In genomic region chr20:34883809-34884208, GRCh38 we compare ENCODE assay signal across 32 cellular contexts.
"Had no signal": no experiment of that assay in that cellular context is flagged by ENCODE, and none has a peak within 500 bp of the region (broad histone marks: within the 10 kb centered on the region; RNA-seq: fewer than 3 reads in every experiment).

No MANE protein-coding gene starts in this region.

- H3K27ac Mint-ChIP-seq: dendritic cell treated with granulocyte-macrophage colony-stimulating factor and Interleukin-4, amounts not matched to agents 40 ng/mL and 50 ng/mL, for 4 days; endodermal cell; nephron; neural progenitor cell; stimulated activated effector memory CD8-positive, alpha-beta T cell treated with anti-CD3 and anti-CD28 coated beads, Interleukin-12 subunit alpha, Interleukin-12 subunit beta, amount 100 ng/mL, for 72 hours; type B pancreatic cell had no signal

- H3K4me3 ChIP-seq: colonic mucosa, gastroesophageal sphincter, heart left ventricle, left lung, neural progenitor cell, prostate gland, sigmoid colon, stomach, testis, tibial artery, vagina had no signal

- H3K9me3 ChIP-seq: colonic mucosa, gastroesophageal sphincter, heart left ventricle, left lung, prostate gland, sigmoid colon, stomach, testis, tibial artery, vagina had no signal

- FAIRE-seq: islet of Langerhans had no signal

- H3K36me3 ChIP-seq: neural progenitor cell, prostate gland had no signal

- H3K27me3 ChIP-seq: colonic mucosa, gastroesophageal sphincter, heart left ventricle, left lung, neural progenitor cell, sigmoid colon, stomach, testis, tibial artery, vagina had no signal

- H3K9me3 Mint-ChIP-seq: dendritic cell treated with granulocyte-macrophage colony-stimulating factor and Interleukin-4, amounts not matched to agents 40 ng/mL and 50 ng/mL, for 4 days; endodermal cell; nephron; neural progenitor cell; stimulated activated effector memory CD8-positive, alpha-beta T cell treated with anti-CD3 and anti-CD28 coated beads, Interleukin-12 subunit alpha, Interleukin-12 subunit beta, amount 100 ng/mL, for 72 hours; type B pancreatic cell had no signal

- H2AFZ ChIP-seq: neural progenitor cell had no signal

- ATAC-seq: esophagus mucosa; gastroesophageal sphincter; heart left ventricle; left cardiac atrium; naive thymus-derived CD4-positive, alpha-beta T cell; right cardiac atrium had no signal

- H3K27me3 Mint-ChIP-seq: dendritic cell treated with granulocyte-macrophage colony-stimulating factor and Interleukin-4, amounts not matched to agents 40 ng/mL and 50 ng/mL, for 4 days; type B pancreatic cell had no signal

- H3K9ac ChIP-seq: neural progenitor cell had no signal

- H3K27ac ChIP-seq: colonic mucosa, epithelial cell of prostate, heart left ventricle, neural progenitor cell, prostate gland, sigmoid colon, testis, tibial artery, vagina had no signal

- H3K4me1 Mint-ChIP-seq: endodermal cell, neural progenitor cell had no signal

- H3K4me1 ChIP-seq: neural progenitor cell, prostate gland, testis had no signal

- DNase-seq: colonic mucosa; effector CD8-positive, alpha-beta T cell; endodermal cell; foreskin fibroblast; heart left ventricle; hippocampal formation; left cardiac atrium; left lung; mammary epithelial cell; mesendoderm; midbrain; naive thymus-derived CD4-positive, alpha-beta T cell; right cardiac atrium; sigmoid colon; stimulated activated CD4-positive, alpha-beta T cell treated with anti-CD3 and anti-CD28 coated beads, Interleukin-2, amount 100 ng/mL, for 24 hours; stimulated activated CD4-positive, alpha-beta T cell treated with anti-CD3 and anti-CD28 coated beads, Interleukin-4, amount 100 ng/mL, for 24 hours; stimulated activated naive CD4-positive, alpha-beta T cell treated with Interleukin-2 at 50 U/mL for 16 hours; stomach; substantia nigra; testis; tibial artery had no signal

- H3K4me2 ChIP-seq: neural progenitor cell had no signal

- H3K4me3 Mint-ChIP-seq: dendritic cell treated with granulocyte-macrophage colony-stimulating factor and Interleukin-4, amounts not matched to agents 40 ng/mL and 50 ng/mL, for 4 days; endodermal cell; naive thymus-derived CD4-positive, alpha-beta T cell; nephron; neural progenitor cell; stimulated activated effector memory CD8-positive, alpha-beta T cell treated with anti-CD3 and anti-CD28 coated beads, Interleukin-12 subunit alpha, Interleukin-12 subunit beta, amount 100 ng/mL, for 72 hours; type B pancreatic cell had no signal
